Comparison of ENCODE assay signal across 9 cellular contexts in genomic region chr17:19727466-19728113, GRCh38. TPM values are rescaled to one million over a fixed set of nuclear protein-coding genes. Genes with fewer than 3 reads are reported as not detected.
DNase-seq lines count a peak whose midpoint lies in the region; ATAC-seq and TF ChIP-seq lines count a peak whose summit lies in the region.
"Had no signal": no experiment of that assay in that cellular context is flagged by ENCODE, and none has a peak within 500 bp of the region (broad histone marks: within the 10 kb centered on the region; RNA-seq: fewer than 3 reads in every experiment).

No MANE protein-coding gene starts in this region.

- no peak for ATAC-seq in GM18868 (IDR thresholded peaks at IDR 0.05; ENCODE audit: unreplicated experiment)

- DNase-seq in EH (ENCODE audit: low read depth) = peak; percentile 58
- peak in 1 of 2 donors; percentile 92 for DNase-seq in cardiac muscle cell (ENCODE audit: low read depth in 1 of 2, low spot score in 1 of 2)
- DNase-seq in retinal pigment epithelial cell (ENCODE audit: low read depth) = peak; percentile 62
- DNase-seq in glomerular visceral epithelial cell (ENCODE audit: extremely low spot score) = no peak
- no peak for DNase-seq in T1000 (lab: John Stamatoyannopoulos, UW)
- DNase-seq in GM10266 (ENCODE audit: extremely low spot score) = no peak
- DNase-seq: activated effector memory CD4-positive, alpha-beta T cell treated with Interleukin-2 at 50 U/mL for 16 hours had no signal

- 38 to 54% (median 41%) methylated on average over 4 of the region's 4 CpGs for WGBS in adipose tissue, 3 donors

- H3K36me3 ChIP-seq in cardiac muscle cell = no peaks in the 10 kb centered on the region

- no peaks in the 10 kb centered on the region for H3K27me3 ChIP-seq in cardiac muscle cell

- H3K4me1 ChIP-seq in cardiac muscle cell (ENCODE audit: low read depth) = peaks cover 18% of the 10 kb centered on the region

- H3K27ac ChIP-seq in adipose tissue (ENCODE audit: low read depth, low read length) = peak overlapping the region; percentile 4
- H3K27ac ChIP-seq in cardiac muscle cell = peak overlapping the region; percentile 53

- H3K9me3 ChIP-seq in cardiac muscle cell (ENCODE audit: low read depth) = no peaks in the 10 kb centered on the region

- TF ChIP-seq CTCF in cardiac muscle cell (IDR thresholded peaks at IDR 0.05; ENCODE audit: low read depth, low read length) (no peak), retinal pigment epithelial cell (conservative IDR thresholded peaks at IDR 0.05; ENCODE audit: low read depth, low read length) (no peak), GM10266 (IDR thresholded peaks at IDR 0.05; ENCODE audit: control insufficient read depth, insufficient read depth, low read depth, missing control alignments) (no peak)

- H3K4me3 ChIP-seq in cardiac muscle cell (no peak overlapping the region), retinal pigment epithelial cell (ENCODE audit: low read length) (no peak overlapping the region)

RNA-seq across cellular contexts. Expression of gene SLC47A2, which starts 11.2 kb away (rescaled TPM):
- not detected for polyA plus RNA-seq in adipose tissue
- total RNA-seq in cardiac muscle cell = 0.14 and 0.27 TPM in 2 replicates
- polyA plus RNA-seq in cardiac muscle cell = 0.37 and 0.42 TPM in 2 replicates

RNA-seq across cellular contexts. Expression of gene ALDH3A1, which starts 20.5 kb away (rescaled TPM):
- polyA plus RNA-seq in adipose tissue = 10 to 100 TPM in 1 of 3 donors, under 1 TPM in 2; 0.28 to 13.1 (median 0.67) TPM
- total RNA-seq in cardiac muscle cell = 1.0 TPM in 1 of 2 replicates, not detected in the other
- not detected in 2 replicates for polyA plus RNA-seq in cardiac muscle cell

Comparison
In these comparisons a context has a peak if more than half of its experiments do, and no peak if none do; other contexts are left out.
1. DNase-seq: peak in EH (single experiment) and retinal pigment epithelial cell (single experiment); none in glomerular visceral epithelial cell (single experiment), T1000 (single experiment) and GM10266 (single experiment).